Comparison of ENCODE assay signal across 9 cellular contexts in genomic region chr19:1668339-1669123, GRCh38. TPM values are rescaled to one million over a fixed set of nuclear protein-coding genes. Genes with fewer than 3 reads are reported as not detected.
DNase-seq lines count a peak whose midpoint lies in the region; ATAC-seq, FAIRE-seq and TF ChIP-seq lines count a peak whose summit lies in the region.
"Had no signal": no experiment of that assay in that cellular context is flagged by ENCODE, and none has a peak within 500 bp of the region (broad histone marks: within the 10 kb centered on the region; RNA-seq: fewer than 3 reads in every experiment).

No MANE protein-coding gene starts in this region.

- H3K27ac Mint-ChIP-seq in CD4-positive, alpha-beta T cell = no peak overlapping the region

- H3K4me2 ChIP-seq in OCI-LY3 (ENCODE audit: low read length) = peak overlapping the region; percentile 94

- H3K36me3 Mint-ChIP-seq in CD4-positive, alpha-beta T cell (ENCODE audit: low read depth) = no peaks in the 10 kb centered on the region

- H3K4me1 ChIP-seq in OCI-LY3 (ENCODE audit: low read length) = peaks cover 58% of the 10 kb centered on the region
- H3K4me1 ChIP-seq in iPS DF 6.9 (ENCODE audit: control insufficient read depth, insufficient read depth, low read length) = peaks cover 3% of the 10 kb centered on the region

- no peak overlapping the region for H3K4me3 Mint-ChIP-seq in CD4-positive, alpha-beta T cell

- peak overlapping the region; percentile 89 for H3K9ac ChIP-seq in OCI-LY3 (ENCODE audit: low read length)

- H4K20me1 ChIP-seq in OCI-LY3 (ENCODE audit: insufficient read depth, low read length) = no peaks in the 10 kb centered on the region

- no peaks in the 10 kb centered on the region for H3K9me3 ChIP-seq in CD4-positive, alpha-beta T cell (ENCODE audit: control insufficient read depth, low read length)
- H3K9me3 ChIP-seq in OCI-LY3 (ENCODE audit: insufficient read depth, low read length) (no peaks in the 10 kb centered on the region), iPS DF 6.9 (ENCODE audit: control insufficient read depth, insufficient read depth, low read length) (no peaks in the 10 kb centered on the region)

- peak; percentile 83 for FAIRE-seq in GM19239 (lab: Jason Lieb, UNC)

- peak overlapping the region; percentile 75 for H3K4me3 ChIP-seq in OCI-LY3 (ENCODE audit: low read length)
- H3K4me3 ChIP-seq in iPS DF 6.9 (ENCODE audit: low read length) = peak overlapping the region; percentile 12; the same call in 1 of the 2 replicates

- H3K36me3 ChIP-seq in OCI-LY3 (replicated peaks; ENCODE audit: low read depth, low read length) (no peaks in the 10 kb centered on the region), iPS DF 6.9 (ENCODE audit: control insufficient read depth, insufficient read depth, low read length) (no peaks in the 10 kb centered on the region)

- peaks cover 15% of the 10 kb centered on the region for H3K4me1 Mint-ChIP-seq in CD4-positive, alpha-beta T cell (ENCODE audit: low read depth)

- no peak overlapping the region for H2AFZ ChIP-seq in OCI-LY3 (ENCODE audit: low read depth, low read length)

- no peak for DNase-seq in CD4-positive, alpha-beta T cell
- peak; percentile 37 for DNase-seq in GM19239 (ENCODE audit: insufficient read length, low spot score)
- no peak for DNase-seq in iPS DF 6.9 (ENCODE audit: low read depth, low spot score)
- no peak for DNase-seq in NCI-H446 (lab: John Stamatoyannopoulos, UW)
- DNase-seq: NCI-H510A had no signal

- H3K27me3 Mint-ChIP-seq in CD4-positive, alpha-beta T cell = peaks cover 41% of the 10 kb centered on the region

- intact Hi-C loops in CD4-positive, alpha-beta T cell (cut with DNase I, micrococcal nuclease) = no loop called here

- CTCF ChIA-PET in CD4-positive, alpha-beta T cell (lab: Charles Lee) = interaction anchor here (1.0 kb wide), 1 partner anchor 63 kb away, joined by 4 read pairs; no protein-coding TSS in a partner anchor

- POLR2A ChIA-PET in CD4-positive, alpha-beta T cell (lab: Charles Lee) = interaction anchor here (0.8 kb wide), 1 partner anchor 17 kb away, joined by 3 read pairs; no protein-coding TSS in a partner anchor

- H3K9me3 Mint-ChIP-seq in CD4-positive, alpha-beta T cell = no peaks in the 10 kb centered on the region

- H3K27me3 ChIP-seq in CD4-positive, alpha-beta T cell (ENCODE audit: control insufficient read depth, insufficient read depth, low read length) = peaks cover 43% of the 10 kb centered on the region
- H3K27me3 ChIP-seq in OCI-LY3 (ENCODE audit: low read depth, low read length) = no peaks in the 10 kb centered on the region
- peaks cover 25% of the 10 kb centered on the region; the same call in 1 of the 2 replicates for H3K27me3 ChIP-seq in iPS DF 6.9 (ENCODE audit: control insufficient read depth, insufficient read depth, low read length)

- no peaks in the 10 kb centered on the region for H3K79me2 ChIP-seq in OCI-LY3 (ENCODE audit: low read length)

- no CpG with 5 or more reads among the region's 19 CpGs for WGBS in iPS DF 6.9 (ENCODE audit: insufficient coverage, insufficient read length)

- no peak for TF ChIP-seq CTCF in CD4-positive, alpha-beta T cell (IDR thresholded peaks at IDR 0.05)
- TF ChIP-seq CTCF in OCI-LY3 (IDR thresholded peaks at IDR 0.05; ENCODE audit: low read depth, low read length) = no peak

- H3K27ac ChIP-seq in CD4-positive, alpha-beta T cell (ENCODE audit: low read depth, low read length) = no peak overlapping the region
- H3K27ac ChIP-seq in OCI-LY3 (ENCODE audit: low read length) (peak overlapping the region; percentile 98), iPS DF 6.9 (ENCODE audit: low read length) (no peak overlapping the region)

- ATAC-seq in CD4-positive, alpha-beta T cell (ENCODE audit: poor library complexity) = peak; percentile 48
- ATAC-seq in HG03442 (IDR thresholded peaks at IDR 0.05; ENCODE audit: unreplicated experiment) (no peak), GM18519 (IDR thresholded peaks at IDR 0.05; ENCODE audit: low FRiP score, unreplicated experiment) (no peak), GM18868 (IDR thresholded peaks at IDR 0.05; ENCODE audit: unreplicated experiment) (no peak)

RNA-seq across cellular contexts. Expression of gene TCF3, which starts 16.1 kb away (rescaled TPM):
- total RNA-seq in CD4-positive, alpha-beta T cell = 10 to 100 TPM; 51.2 to 52.2 TPM
